ENCODE assay signal across 25 cellular contexts in the genomic region with DNA sequence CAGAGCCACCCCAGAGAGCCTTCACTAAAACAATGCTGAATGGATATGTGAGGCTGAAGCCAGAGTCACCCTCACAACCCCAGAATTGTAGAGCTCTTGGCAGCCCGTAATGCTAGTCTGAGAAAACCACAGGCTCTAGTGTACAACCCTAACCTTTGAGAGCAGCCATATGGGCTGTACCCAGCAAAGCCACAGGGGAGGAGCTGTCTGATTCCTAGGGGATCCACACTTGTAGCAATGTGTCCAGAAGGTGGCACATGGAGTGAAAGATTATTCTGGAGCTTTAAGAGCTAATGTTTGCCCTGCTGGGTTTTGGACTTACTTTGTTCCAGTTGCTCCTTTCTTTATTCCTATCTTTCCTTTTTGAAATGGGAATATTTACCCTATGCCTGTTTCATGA.
A peak's percentile ranks its signal among the peaks of the same experiment; 100 is the strongest.
DNase-seq lines count a peak whose midpoint lies in the region; ATAC-seq and TF ChIP-seq lines count a peak whose summit lies in the region.
"Had no signal": no experiment of that assay in that cellular context is flagged by ENCODE, and none has a peak within 500 bp of the region (broad histone marks: within the 10 kb centered on the region; RNA-seq: fewer than 3 reads in every experiment).

No MANE protein-coding gene starts in this region.

- no peaks in the 10 kb centered on the region for H4K20me1 ChIP-seq in HCT116 (ENCODE audit: insufficient read depth)

- ATAC-seq in HCT116 (peak; percentile 71), HG03039 (IDR thresholded peaks at IDR 0.05; ENCODE audit: unreplicated experiment) (no peak)
- ATAC-seq: GM23338 had no signal

- TF ChIP-seq CTCF in HCT116 (IDR thresholded peaks at IDR 0.05 in 2 of 3, conservative IDR thresholded peaks at IDR 0.05 in 1 of 3; ENCODE audit: borderline replicate concordance in 1 of 3, insufficient read depth in 1 of 3, low read depth in 2 of 3, low read length in 2 of 3) = no peak
- peak; percentile 19 for TF ChIP-seq CTCF in brain microvascular endothelial cell (IDR thresholded peaks at IDR 0.05; ENCODE audit: low read depth, low read length, missing control alignments)

- no peak overlapping the region for H3K14ac ChIP-seq in neuronal stem cell (ENCODE audit: low read length)

- DNase-seq in HCT116 (ENCODE audit: low read depth, low spot score) = no peak
- DNase-seq in HT-29 (ENCODE audit: low spot score) = peak; percentile 12
- no peak for DNase-seq in brain microvascular endothelial cell
- no peak for DNase-seq in neuronal stem cell (ENCODE audit: low spot score)
- no peak for DNase-seq in GDM1 (lab: John Stamatoyannopoulos, UW)
- no peak for DNase-seq in NCI-H2081 (lab: John Stamatoyannopoulos, UW)
- DNase-seq: C1 segment of cervical spinal cord; CD4-positive, alpha-beta memory T cell; COR-L47; DMS79; EL; GF-D8; H9; HFFc6; NCI-H1092 treated with DMSO at 0.1 percent for 48 hours; NCI-H1436; NCI-H187; NCI-H446 treated with DMSO at 0.1 percent for 48 hours; NK-92 treated with Interleukin-12 subunit alpha and Interleukin-12 subunit beta, amount 100 ng/mL, for 24 hours; PC-9; Right ventricle myocardium superior; RPMI8226 had no signal

- H3K4ac ChIP-seq in neuronal stem cell (ENCODE audit: low read length) = no peak overlapping the region

- peak overlapping the region; percentile 92 for H4K8ac ChIP-seq in neuronal stem cell (ENCODE audit: low read depth, low read length)

- no peak for TF ChIP-seq POLR2A in HCT116 (IDR thresholded peaks at IDR 0.05; ENCODE audit: borderline replicate concordance, extremely low read depth, insufficient read depth, insufficient read length)

- no peak overlapping the region for H2BK12ac ChIP-seq in neuronal stem cell (ENCODE audit: low read length)

- H2BK120ac ChIP-seq in neuronal stem cell (ENCODE audit: low read depth, low read length) = no peak overlapping the region

- BruUV-seq in HCT116 (replicated peaks; lab: Mats Ljungman, UMichigan) = no TSS peak

- H3K18ac ChIP-seq in neuronal stem cell (ENCODE audit: low read length) = no peak overlapping the region

- H3K4me3 ChIP-seq in HCT116 (replicated peaks in 1 of 2; ENCODE audit: low read depth in 1 of 2, low read length in 2 of 2) (no peak overlapping the region), brain microvascular endothelial cell (ENCODE audit: low read depth, low read length) (no peak overlapping the region), neuronal stem cell (ENCODE audit: low read length in 2 of 2) (peak overlapping the region in 1 of 2 donors; percentile 50)
- H3K4me3 ChIP-seq: GM23338, PC-9, SJSA1 had no signal

- H2AFZ ChIP-seq in HCT116 (ENCODE audit: low read depth, low read length, poor library complexity, severe bottlenecking) (no peak overlapping the region), neuronal stem cell (ENCODE audit: low read length) (no peak overlapping the region)
- H2AFZ ChIP-seq: GM23338, PC-9 had no signal

- peak; percentile 31; the same call in 1 of the 2 replicates for TF ChIP-seq RAD21 in HCT116 (IDR thresholded peaks at IDR 0.05; ENCODE audit: low read depth)

- RAD21 ChIA-PET in HCT116 (lab: Charles Lee; ENCODE audit: low non-redundant PET in 1 of 2, low total read pairs in 2 of 2, uncharacterized antibody in 2 of 2, unreplicated experiment in 2 of 2) = no interaction called here

- no peaks in the 10 kb centered on the region for H3K9me2 ChIP-seq in HCT116 (ENCODE audit: insufficient read depth)

- H3K27ac ChIP-seq in HCT116 (ENCODE audit: low read depth, low read length) (no peak overlapping the region), brain microvascular endothelial cell (no peak overlapping the region), neuronal stem cell (replicated peaks; ENCODE audit: low read length) (no peak overlapping the region)
- H3K27ac ChIP-seq: PC-9, SJSA1 had no signal

- H3K4me2 ChIP-seq in HCT116 (ENCODE audit: low read length) = no peak overlapping the region
- H3K4me2 ChIP-seq in neuronal stem cell (ENCODE audit: insufficient read depth, low read length, poor library complexity, severe bottlenecking) = no peak overlapping the region
- H3K4me2 ChIP-seq: GM23338, PC-9 had no signal

- POLR2A ChIA-PET in HCT116 (lab: Charles Lee) = no interaction called here

- H3K36me3 ChIP-seq in HCT116 (ENCODE audit: control insufficient read depth in 1 of 2, insufficient read depth in 2 of 2, low read length in 2 of 2) (no peaks in the 10 kb centered on the region), brain microvascular endothelial cell (replicated peaks) (no peaks in the 10 kb centered on the region), neuronal stem cell (replicated peaks in 1 of 2; ENCODE audit: control insufficient read depth in 2 of 2, insufficient read depth in 2 of 2, low read length in 2 of 2) (no peaks in the 10 kb centered on the region)
- H3K36me3 ChIP-seq: SJSA1 had no signal

- H4K91ac ChIP-seq in neuronal stem cell (ENCODE audit: low read depth, low read length, poor library complexity) = no peak overlapping the region

- WGBS in neuronal stem cell (ENCODE audit: extremely low coverage in 2 of 2, insufficient read length in 2 of 2, insufficient replicate concordance in 1 of 2), 2 donors = no CpG with 5 or more reads among the region's 1 CpG

- CTCF ChIA-PET in HCT116 (lab: Charles Lee) = no interaction called here

- no peak overlapping the region for H3K23ac ChIP-seq in neuronal stem cell (ENCODE audit: low read depth, low read length, poor library complexity)

- H3K79me1 ChIP-seq in neuronal stem cell (ENCODE audit: low read depth, low read length) = peaks cover 2% of the 10 kb centered on the region

- intact Hi-C loops in HCT116 (cut with micrococcal nuclease) = no loop called here

- H3K9me3 ChIP-seq in HCT116 (ENCODE audit: control insufficient read depth in 1 of 2, insufficient read depth in 1 of 2, low read depth in 1 of 2, low read length in 2 of 2) (no peaks in the 10 kb centered on the region), neuronal stem cell (replicated peaks in 1 of 2; ENCODE audit: control insufficient read depth in 2 of 2, insufficient read depth in 1 of 2, low read depth in 1 of 2, low read length in 2 of 2) (peaks cover 0 to 7% of the 10 kb centered on the region in 2 donors)
- H3K9me3 ChIP-seq: SJSA1 had no signal

- H2BK15ac ChIP-seq in neuronal stem cell (ENCODE audit: low read length) = no peak overlapping the region

- in situ Hi-C loops in brain microvascular endothelial cell (cut with HindIII; ENCODE audit: low pct_ligation_motif_present, low sequenced_read_pairs) = no loop called here

- H3K4me1 ChIP-seq in HCT116 (ENCODE audit: control insufficient read depth in 1 of 2, insufficient read depth in 2 of 2, low read length in 2 of 2) = peaks cover 0 to 10% of the 10 kb centered on the region in 2 experiments; a peak in 2 of 4 replicates
- peaks cover 0 to 4% of the 10 kb centered on the region in 2 donors for H3K4me1 ChIP-seq in neuronal stem cell (ENCODE audit: control insufficient read depth in 2 of 2, insufficient read depth in 1 of 2, low read depth in 1 of 2, low read length in 2 of 2)
- H3K4me1 ChIP-seq: SJSA1 had no signal

- H3K27me3 ChIP-seq in HCT116 (ENCODE audit: insufficient read depth, low read length) (no peaks in the 10 kb centered on the region), brain microvascular endothelial cell (replicated peaks) (no peaks in the 10 kb centered on the region), neuronal stem cell (ENCODE audit: control insufficient read depth in 3 of 3, insufficient read depth in 3 of 3, low read depth in 1 of 3, low read length in 3 of 3) (no peaks in the 10 kb centered on the region)
- H3K27me3 ChIP-seq: SJSA1 had no signal

- H3K9ac ChIP-seq in HCT116 (ENCODE audit: low read length) (no peak overlapping the region), neuronal stem cell (ENCODE audit: low read depth, low read length, poor library complexity) (no peak overlapping the region)

- H2BK5ac ChIP-seq in neuronal stem cell (ENCODE audit: low read length) = no peak overlapping the region

- no peaks in the 10 kb centered on the region for H3K79me2 ChIP-seq in HCT116 (ENCODE audit: insufficient read depth, low read length)

- H2AK5ac ChIP-seq in neuronal stem cell (ENCODE audit: low read depth, low read length) = no peak overlapping the region

TF ChIP-seq in HCT116, 20 proteins besides CTCF, POLR2A, EP300 and RAD21 (continues in another document):
- TF ChIP-seq YY1 (IDR thresholded peaks at IDR 0.05; ENCODE audit: extremely low read depth, insufficient replicate concordance, low read depth, low read length) = no peak
- TF ChIP-seq, protein P1, sequence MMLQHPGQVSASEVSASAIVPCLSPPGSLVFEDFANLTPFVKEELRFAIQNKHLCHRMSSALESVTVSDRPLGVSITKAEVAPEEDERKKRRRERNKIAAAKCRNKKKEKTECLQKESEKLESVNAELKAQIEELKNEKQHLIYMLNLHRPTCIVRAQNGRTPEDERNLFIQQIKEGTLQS (IDR thresholded peaks at IDR 0.05) = no peak
- TF ChIP-seq TCF7L2 (IDR thresholded peaks at IDR 0.05; ENCODE audit: borderline replicate concordance, extremely low read depth, insufficient read depth, insufficient read length) = no peak
- TF ChIP-seq JUND (IDR thresholded peaks at IDR 0.05) = no peak
- no peak for TF ChIP-seq SIN3A (IDR thresholded peaks at IDR 0.05; ENCODE audit: low read depth)
- no peak for TF ChIP-seq POLR2AphosphoS5 (IDR thresholded peaks at IDR 0.05; ENCODE audit: low read depth, low read length)
- no peak for TF ChIP-seq CEBPB (IDR thresholded peaks at IDR 0.05; ENCODE audit: low read depth)
- TF ChIP-seq ZFX (IDR thresholded peaks at IDR 0.05) = no peak
- no peak for TF ChIP-seq EGR1 (IDR thresholded peaks at IDR 0.05; ENCODE audit: low read depth)
- TF ChIP-seq CBX3 (IDR thresholded peaks at IDR 0.05; ENCODE audit: low read depth) = no peak
- no peak for TF ChIP-seq EZH2phosphoT487 (IDR thresholded peaks at IDR 0.05; ENCODE audit: borderline replicate concordance)
- TF ChIP-seq, protein P2, sequence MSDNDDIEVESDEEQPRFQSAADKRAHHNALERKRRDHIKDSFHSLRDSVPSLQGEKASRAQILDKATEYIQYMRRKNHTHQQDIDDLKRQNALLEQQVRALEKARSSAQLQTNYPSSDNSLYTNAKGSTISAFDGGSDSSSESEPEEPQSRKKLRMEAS (IDR thresholded peaks at IDR 0.05) = no peak
